8 cellular contexts compared by ENCODE assay signal in genomic region chr11:34916014-34916809, GRCh38. TPM values are rescaled to one million over a fixed set of nuclear protein-coding genes. Genes with fewer than 3 reads are reported as not detected.
DNase-seq lines count a peak whose midpoint lies in the region; ATAC-seq and TF ChIP-seq lines count a peak whose summit lies in the region.

APIP (minus strand) TSS chr11:34916379; CDS start chr11:34916284, 95 bp downstream.
PDHX (plus strand) TSS chr11:34916618; CDS start chr11:34916656, 38 bp downstream.

- peak within 1 kb of the TSS; percentile 92 for H3K27ac Mint-ChIP-seq in endothelial cell (ENCODE audit: unreplicated experiment)
- peak within 1 kb of the TSS; percentile 99 for H3K27ac Mint-ChIP-seq in mesothelial cell of epicardium

- H3K9me3 Mint-ChIP-seq in endothelial cell (ENCODE audit: unreplicated experiment), result no peaks in the 10 kb centered on the region
- H3K9me3 Mint-ChIP-seq in mesothelial cell of epicardium, result no peaks in the 10 kb centered on the region

- no peaks in the 10 kb centered on the region for H3K9me3 ChIP-seq in OCI-LY3 (ENCODE audit: insufficient read depth, low read length)

- H3K36me3 ChIP-seq in OCI-LY3 (replicated peaks; ENCODE audit: low read depth, low read length), result peaks cover 7% of the 10 kb centered on the region

- H3K9ac ChIP-seq in OCI-LY3 (ENCODE audit: low read length), result peak within 1 kb of the TSS; percentile 91

- H3K4me3 Mint-ChIP-seq in endothelial cell (ENCODE audit: unreplicated experiment) (peak within 1 kb of the TSS; percentile 99), mesothelial cell of epicardium (peak within 1 kb of the TSS; percentile 91)

- DNase-seq in DMS 273 treated with DMSO at 0.1 percent for 48 hours (lab: John Stamatoyannopoulos, UW), result peak; percentile 82
- peak; percentile 68 for DNase-seq in HuH-7.5 (ENCODE audit: low spot score)
- DNase-seq in activated CD8-positive, alpha-beta memory T cell treated with anti-CD3 and anti-CD28 coated beads, Interleukin-2, amount 50 U/mL, for 48 hours, result peak; percentile 99
- DNase-seq in endothelial cell (ENCODE audit: low spot score), result peak; percentile 100
- DNase-seq in mesothelial cell of epicardium (ENCODE audit: low spot score in 2 of 2, unreplicated experiment in 2 of 2), result peak; percentile 94 to 98
- DNase-seq in stimulated activated CD8-positive, alpha-beta memory T cell treated with anti-CD3 and anti-CD28 coated beads, Interleukin-15, amount 100 ng/mL, for 4 hours (ENCODE audit: low read depth in 2 of 2), result peak; percentile 89 to 92

- H3K4me3 ChIP-seq in OCI-LY3 (ENCODE audit: low read length), result peak within 1 kb of the TSS; percentile 95

- peaks cover 18% of the 10 kb centered on the region for H3K4me1 Mint-ChIP-seq in endothelial cell (ENCODE audit: unreplicated experiment)
- H3K4me1 Mint-ChIP-seq in mesothelial cell of epicardium, result peaks cover 33% of the 10 kb centered on the region

- H3K79me2 ChIP-seq in OCI-LY3 (ENCODE audit: low read length), result peaks cover 44% of the 10 kb centered on the region

- H3K4me2 ChIP-seq in OCI-LY3 (ENCODE audit: low read length), result peak within 1 kb of the TSS; percentile 91

- H3K27me3 ChIP-seq in OCI-LY3 (ENCODE audit: low read depth, low read length), result no peaks in the 10 kb centered on the region

- ATAC-seq in GM21528 (IDR thresholded peaks at IDR 0.05; ENCODE audit: low FRiP score, unreplicated experiment), result peak; percentile 92

- TF ChIP-seq CTCF in OCI-LY3 (IDR thresholded peaks at IDR 0.05; ENCODE audit: low read depth, low read length) (no peak), endothelial cell (IDR thresholded peaks at IDR 0.05; ENCODE audit: unreplicated experiment) (no peak), mesothelial cell of epicardium (IDR thresholded peaks at IDR 0.05; ENCODE audit: unreplicated experiment) (no peak)

- H3K27me3 Mint-ChIP-seq in endothelial cell (ENCODE audit: unreplicated experiment), result peaks cover 2% of the 10 kb centered on the region
- H3K27me3 Mint-ChIP-seq in mesothelial cell of epicardium (ENCODE audit: low read depth), result no peaks in the 10 kb centered on the region

- H2AFZ ChIP-seq in OCI-LY3 (ENCODE audit: low read depth, low read length), result peak within 1 kb of the TSS; percentile 94

- H3K36me3 Mint-ChIP-seq in endothelial cell (ENCODE audit: low read depth, unreplicated experiment) (peaks cover 17% of the 10 kb centered on the region), mesothelial cell of epicardium (peaks cover 13% of the 10 kb centered on the region)

- H3K4me1 ChIP-seq in OCI-LY3 (ENCODE audit: low read length), result peaks cover 14% of the 10 kb centered on the region

- H3K27ac ChIP-seq in OCI-LY3 (ENCODE audit: low read length), result peak within 1 kb of the TSS; percentile 70

- no peaks in the 10 kb centered on the region for H4K20me1 ChIP-seq in OCI-LY3 (ENCODE audit: insufficient read depth, low read length)

RNA-seq across cellular contexts. Expression of gene APIP, which starts in this region (rescaled TPM):
- total RNA-seq in endothelial cell (ENCODE audit: unreplicated experiment) (13.0 TPM), mesothelial cell of epicardium (22.9 to 23.9 TPM (median 22.9 TPM) in 3 replicates)

RNA-seq across cellular contexts. Expression of gene PDHX, which starts in this region (rescaled TPM):
- total RNA-seq in endothelial cell (ENCODE audit: unreplicated experiment) (31.8 TPM), mesothelial cell of epicardium (43.0 to 47.1 TPM (median 43.6 TPM) in 3 replicates)

Comparison
In these comparisons a context has a peak if more than half of its experiments do, and no peak if none do; other contexts are left out.
1. Peak in every context shown above with its lines: DNase-seq, ATAC-seq, H3K4me3 ChIP-seq and H3K27ac ChIP-seq.